Comparison of ENCODE assay signal across 13 cellular contexts in genomic region chr7:74029991-74030415, GRCh38. TPM values are rescaled to one million over a fixed set of nuclear protein-coding genes. Genes with fewer than 3 reads are reported as not detected.
A peak's percentile ranks its signal among the peaks of the same experiment; 100 is the strongest.
DNase-seq lines count a peak whose midpoint lies in the region; ATAC-seq and TF ChIP-seq lines count a peak whose summit lies in the region.
"Had no signal": no experiment of that assay in that cellular context is flagged by ENCODE, and none has a peak within 500 bp of the region (broad histone marks: within the 10 kb centered on the region; RNA-seq: fewer than 3 reads in every experiment).

No MANE protein-coding gene starts in this region.

- intact Hi-C loops in lower lobe of right lung (cut with DNase I): no loop called here
- intact Hi-C loops in activated CD4-positive, alpha-beta T cell treated with anti-CD3 and anti-CD28 coated beads, Interleukin-2, amount 10 ng/mL, durations not matched to agents 24 days and 14 days (cut with micrococcal nuclease): no loop called here

- peak overlapping the region in 2 of 3 donors; percentile 54 to 66 for H3K9ac ChIP-seq in skeletal muscle tissue (ENCODE audit: low read depth in 1 of 3, low read length in 3 of 3)

- H3K36me3 ChIP-seq in lower lobe of right lung: peaks cover 3% of the 10 kb centered on the region
- no peaks in the 10 kb centered on the region for H3K36me3 ChIP-seq in skeletal muscle tissue (ENCODE audit: control insufficient read depth in 3 of 3, insufficient read depth in 3 of 3, low read length in 3 of 3)

- H3K27me3 ChIP-seq in lower lobe of right lung (ENCODE audit: low read depth) (peaks cover 23% of the 10 kb centered on the region), skeletal muscle tissue (ENCODE audit: control insufficient read depth in 3 of 3, insufficient read depth in 3 of 3, low read length in 3 of 3) (peaks cover 4 to 14% (median 14%) of the 10 kb centered on the region in 3 donors)

- CTCF ChIA-PET in WTC11 (lab: Charles Lee): interaction anchor here (0.6 to 1.5 kb wide), 5 partner anchors 14 to 187 kb away, joined by 4 to 6 read pairs (median 4); partner anchors contain the start of gene METTL27

- no peak for TF ChIP-seq CTCF in WTC11 (IDR thresholded peaks at IDR 0.05)
- TF ChIP-seq CTCF in lower lobe of right lung (IDR thresholded peaks at IDR 0.05): no peak

- peaks cover 33% of the 10 kb centered on the region for H3K4me1 Mint-ChIP-seq in WTC11
- H3K4me1 Mint-ChIP-seq in activated CD4-positive, alpha-beta T cell treated with anti-CD3 and anti-CD28 coated beads, Interleukin-2, amount 10 ng/mL, durations not matched to agents 24 days and 14 days: peaks cover 6% of the 10 kb centered on the region

- no peak overlapping the region for H3K4me3 Mint-ChIP-seq in WTC11
- no peak overlapping the region for H3K4me3 Mint-ChIP-seq in activated CD4-positive, alpha-beta T cell treated with anti-CD3 and anti-CD28 coated beads, Interleukin-2, amount 10 ng/mL, durations not matched to agents 24 days and 14 days
- H3K4me3 Mint-ChIP-seq: activated CD8-positive, alpha-beta memory T cell treated with anti-CD3 and anti-CD28 coated beads, Interleukin-2, amount 10 ng/mL, durations not matched to agents 7 days and 5 days; natural killer cell treated with Interleukin-12 subunit alpha and Interleukin-12 subunit beta and Interleukin-15 and Interleukin-18, amount 100 ng/mL, for 72 hours had no signal

- POLR2A ChIA-PET in WTC11 (lab: Charles Lee): no interaction called here

- H3K27ac Mint-ChIP-seq in WTC11: peak overlapping the region; percentile 8; the same call in 1 of the 2 replicates
- H3K27ac Mint-ChIP-seq in activated CD4-positive, alpha-beta T cell treated with anti-CD3 and anti-CD28 coated beads, Interleukin-2, amount 10 ng/mL, durations not matched to agents 24 days and 14 days: no peak overlapping the region
- H3K27ac Mint-ChIP-seq: activated CD8-positive, alpha-beta memory T cell treated with anti-CD3 and anti-CD28 coated beads, Interleukin-2, amount 10 ng/mL, durations not matched to agents 7 days and 5 days; natural killer cell treated with Interleukin-12 subunit alpha and Interleukin-12 subunit beta and Interleukin-15 and Interleukin-18, amount 100 ng/mL, for 72 hours had no signal

- no peak for ATAC-seq in WTC11
- ATAC-seq in lower lobe of right lung: no peak
- ATAC-seq in GM21825 (IDR thresholded peaks at IDR 0.05; ENCODE audit: unreplicated experiment): no peak
- ATAC-seq in GM19452 (IDR thresholded peaks at IDR 0.05; ENCODE audit: unreplicated experiment): no peak
- ATAC-seq: activated CD8-positive, alpha-beta memory T cell treated with anti-CD3 and anti-CD28 coated beads, Interleukin-2, amount 10 ng/mL, durations not matched to agents 7 days and 5 days; natural killer cell treated with Interleukin-12 subunit alpha and Interleukin-12 subunit beta and Interleukin-15 and Interleukin-18, amount 100 ng/mL, for 72 hours had no signal

- peaks cover 68% of the 10 kb centered on the region for H3K4me1 ChIP-seq in lower lobe of right lung
- H3K4me1 ChIP-seq in skeletal muscle tissue (ENCODE audit: control insufficient read depth in 3 of 3, insufficient read depth in 3 of 3, low read length in 3 of 3): peaks cover 49 to 59% (median 58%) of the 10 kb centered on the region in 3 donors

- peaks cover 10% of the 10 kb centered on the region for H3K27me3 Mint-ChIP-seq in WTC11 (ENCODE audit: low read depth)
- H3K27me3 Mint-ChIP-seq in activated CD4-positive, alpha-beta T cell treated with anti-CD3 and anti-CD28 coated beads, Interleukin-2, amount 10 ng/mL, durations not matched to agents 24 days and 14 days: peaks cover 48% of the 10 kb centered on the region

- no peaks in the 10 kb centered on the region for H3K9me3 Mint-ChIP-seq in WTC11
- H3K9me3 Mint-ChIP-seq in activated CD4-positive, alpha-beta T cell treated with anti-CD3 and anti-CD28 coated beads, Interleukin-2, amount 10 ng/mL, durations not matched to agents 24 days and 14 days: no peaks in the 10 kb centered on the region
- H3K9me3 Mint-ChIP-seq: natural killer cell treated with Interleukin-12 subunit alpha and Interleukin-12 subunit beta and Interleukin-15 and Interleukin-18, amount 100 ng/mL, for 72 hours had no signal

- DNase-seq in G401 (ENCODE audit: low spot score) (peak; percentile 49), WTC11 (ENCODE audit: low spot score) (no peak), lower lobe of right lung (no peak), Kasumi-1 (lab: John Stamatoyannopoulos, UW) (no peak)
- DNase-seq in activated CD4-positive, alpha-beta T cell treated with anti-CD3 and anti-CD28 coated beads, Interleukin-2, amount 10 ng/mL, durations not matched to agents 24 days and 14 days: no peak
- DNase-seq: activated CD8-positive, alpha-beta memory T cell treated with anti-CD3 and anti-CD28 coated beads, Interleukin-2, amount 10 ng/mL, durations not matched to agents 7 days and 5 days; effector memory CD4-positive, alpha-beta T cell; T-helper 2 cell had no signal

- H3K4me3 ChIP-seq in lower lobe of right lung (peak overlapping the region; percentile 60), skeletal muscle tissue (ENCODE audit: low read length in 3 of 3) (peak overlapping the region; percentile 60 to 85 (median 77))

- H3K27ac ChIP-seq in lower lobe of right lung: peak overlapping the region; percentile 79
- no peak overlapping the region for H3K27ac ChIP-seq in skeletal muscle tissue (ENCODE audit: low read depth, low read length)

- H3K9me3 ChIP-seq in lower lobe of right lung (no peaks in the 10 kb centered on the region), skeletal muscle tissue (ENCODE audit: control insufficient read depth in 3 of 3, low read length in 3 of 3) (no peaks in the 10 kb centered on the region)

- in situ Hi-C loops in G401 (cut with HindIII; ENCODE audit: low sequenced_read_pairs): no loop called here

- H3K36me3 Mint-ChIP-seq in WTC11: no peaks in the 10 kb centered on the region
- H3K36me3 Mint-ChIP-seq in activated CD4-positive, alpha-beta T cell treated with anti-CD3 and anti-CD28 coated beads, Interleukin-2, amount 10 ng/mL, durations not matched to agents 24 days and 14 days (ENCODE audit: low read depth): no peaks in the 10 kb centered on the region
- H3K36me3 Mint-ChIP-seq: activated CD8-positive, alpha-beta memory T cell treated with anti-CD3 and anti-CD28 coated beads, Interleukin-2, amount 10 ng/mL, durations not matched to agents 7 days and 5 days; natural killer cell treated with Interleukin-12 subunit alpha and Interleukin-12 subunit beta and Interleukin-15 and Interleukin-18, amount 100 ng/mL, for 72 hours had no signal

TF ChIP-seq in WTC11, 78 proteins besides CTCF, POLR2A, EP300 and RAD21:
- TF ChIP-seq USF2 (CRISPR knock-in tag; IDR thresholded peaks at IDR 0.05) (0 out of 2 replicates have a peak, but pooled peaks have one; percentile 15), RORB (CRISPR knock-in tag; IDR thresholded peaks at IDR 0.05) (no peak), ZNF671 (CRISPR knock-in tag; IDR thresholded peaks at IDR 0.05) (no peak), CREB1 (CRISPR knock-in tag; IDR thresholded peaks at IDR 0.05) (no peak)
- TF ChIP-seq, protein P1, sequence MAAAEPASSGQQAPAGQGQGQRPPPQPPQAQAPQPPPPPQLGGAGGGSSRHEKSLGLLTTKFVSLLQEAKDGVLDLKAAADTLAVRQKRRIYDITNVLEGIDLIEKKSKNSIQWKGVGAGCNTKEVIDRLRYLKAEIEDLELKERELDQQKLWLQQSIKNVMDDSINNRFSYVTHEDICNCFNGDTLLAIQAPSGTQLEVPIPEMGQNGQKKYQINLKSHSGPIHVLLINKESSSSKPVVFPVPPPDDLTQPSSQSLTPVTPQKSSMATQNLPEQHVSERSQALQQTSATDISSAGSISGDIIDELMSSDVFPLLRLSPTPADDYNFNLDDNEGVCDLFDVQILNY (CRISPR knock-in tag; IDR thresholded peaks at IDR 0.05): no peak

RNA-seq across cellular contexts. Expression of gene ELN, which starts 2.0 kb away (rescaled TPM):
- 0.20 TPM in 1 of 2 replicates, not detected in the other for total RNA-seq in G401 (2014; rRNA removed; shearing (Covaris generic))
- 3.3 to 5.4 TPM (median 3.9 TPM) in 3 replicates for total RNA-seq in WTC11 (2021)
- 83.3 TPM for total RNA-seq in lower lobe of right lung
- total RNA-seq in skeletal muscle tissue: 107 TPM
- not detected in 2 replicates for total RNA-seq in activated CD4-positive, alpha-beta T cell treated with anti-CD3 and anti-CD28 coated beads, Interleukin-2, amount 10 ng/mL, durations not matched to agents 24 days and 14 days
- total RNA-seq: activated CD8-positive, alpha-beta memory T cell treated with anti-CD3 and anti-CD28 coated beads, Interleukin-2, amount 10 ng/mL, durations not matched to agents 7 days and 5 days; OCI-LY7 had no signal

RNA-seq across cellular contexts. Expression of gene LIMK1, which starts 53.6 kb away (rescaled TPM):
- total RNA-seq in G401 (2014; rRNA removed; shearing (Covaris generic)): 39.1 and 49.4 TPM in 2 replicates
- 85.4 to 92.1 TPM (median 90.6 TPM) in 3 replicates for total RNA-seq in WTC11 (2021)
- 48.6 TPM for total RNA-seq in lower lobe of right lung
- 4.7 TPM for total RNA-seq in skeletal muscle tissue
- total RNA-seq in activated CD4-positive, alpha-beta T cell treated with anti-CD3 and anti-CD28 coated beads, Interleukin-2, amount 10 ng/mL, durations not matched to agents 24 days and 14 days: 25.3 and 26.3 TPM in 2 replicates

Comparison
In these comparisons a context has a peak if more than half of its experiments do, and no peak if none do; other contexts are left out.
1. RNA of gene ELN, which starts 2.0 kb away (total RNA-seq): 107 TPM in skeletal muscle tissue (single experiment) and 83.3 TPM in lower lobe of right lung (single experiment); 3.3 to 5.4 TPM in WTC11, 0.20 TPM in G401 and not detected in activated CD4-positive, alpha-beta T cell treated with anti-CD3 and anti-CD28 coated beads, Interleukin-2, amount 10 ng/mL, durations not matched to agents 24 days and 14 days; every median in the first group is over 10 times any median in the second.